ENCODE assay signal across 1 cellular context in genomic region chr2:138269726-138270125, GRCh38.
TF ChIP-seq lines count a peak whose summit lies in the region.

No MANE protein-coding gene starts in this region.

TF ChIP-seq in SK-N-SH, 30 proteins besides CTCF, POLR2A, EP300 and RAD21 (continued from another document):
- TF ChIP-seq ZBTB33 (IDR thresholded peaks at IDR 0.05; ENCODE audit: borderline replicate concordance, low read depth) (no peak), TAF1 (IDR thresholded peaks at IDR 0.05; ENCODE audit: borderline replicate concordance, low read depth, low read length) (no peak), ELF1 (IDR thresholded peaks at IDR 0.05) (no peak), MEF2A (IDR thresholded peaks at IDR 0.05; ENCODE audit: borderline replicate concordance, low read depth) (no peak)
